In genomic region chr14:59829469-59829868, GRCh38 we compare ENCODE assay signal across 1 cellular context.
TF ChIP-seq lines count a peak whose summit lies in the region.

No MANE protein-coding gene starts in this region.

TF ChIP-seq in GM23338, 12 proteins besides CTCF, POLR2A, EP300 and RAD21 (continued from another document):
- TF ChIP-seq ZNF462 (CRISPR knock-in tag; IDR thresholded peaks at IDR 0.05): no peak
